13 cellular contexts compared by ENCODE assay signal in the genomic region with DNA sequence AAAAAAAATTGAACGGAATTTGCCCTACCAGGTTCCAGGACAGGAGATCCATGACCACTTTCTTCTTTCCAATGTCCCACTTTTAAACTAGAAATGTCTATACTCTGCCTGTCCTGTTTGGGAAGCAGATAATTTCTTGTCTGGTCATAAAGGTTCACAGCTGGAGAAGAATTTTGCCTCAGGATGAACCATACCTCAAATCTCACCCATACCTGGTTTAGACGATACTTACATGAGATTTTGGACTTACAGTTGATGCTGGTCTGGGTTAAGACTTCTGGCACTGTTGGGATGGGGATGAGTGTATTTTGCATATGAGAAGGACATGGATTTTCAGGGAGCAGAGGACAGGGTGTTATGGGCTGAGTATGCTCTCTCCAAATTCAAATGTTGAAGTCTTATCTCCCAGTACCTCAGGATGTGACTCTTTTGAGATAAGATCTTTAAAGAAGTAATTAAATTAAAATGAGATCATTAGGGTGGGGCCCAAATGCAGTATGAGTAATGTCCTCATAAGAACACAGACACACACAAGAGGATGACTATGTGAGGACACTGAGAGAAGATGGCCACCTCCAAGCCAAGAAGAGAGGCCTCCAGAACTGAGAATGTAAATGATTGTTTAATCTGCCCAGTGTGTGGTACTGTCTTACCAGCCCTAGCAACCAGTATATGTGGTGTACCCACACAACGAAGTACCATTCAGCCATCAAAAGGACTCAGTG. TPM values are rescaled to one million over a fixed set of nuclear protein-coding genes. Genes with fewer than 3 reads are reported as not detected.
DNase-seq lines count a peak whose midpoint lies in the region; ATAC-seq, FAIRE-seq and TF ChIP-seq lines count a peak whose summit lies in the region.
"Not testable (repeated sequence)": the region's sequence is repeated elsewhere in the genome, so short reads cannot be mapped to it uniquely, and the experiment has no call there.
"Had no signal": no experiment of that assay in that cellular context is flagged by ENCODE, and none has a peak within 500 bp of the region (broad histone marks: within the 10 kb centered on the region; RNA-seq: fewer than 3 reads in every experiment).

No MANE protein-coding gene starts in this region.

- H3K4me3 ChIP-seq in CD8-positive, alpha-beta T cell (ENCODE audit: low read depth, low read length); bronchial epithelial cell (ENCODE audit: low read depth, low read length); fibroblast of the aortic adventitia (ENCODE audit: low read depth, low read length); osteoblast (ENCODE audit: insufficient read depth, low read length): not testable (repeated sequence)

- peak; percentile 69 for ATAC-seq in CD8-positive, alpha-beta T cell
- ATAC-seq in activated CD8-positive, alpha-beta memory T cell treated with anti-CD3 and anti-CD28 coated beads, Interleukin-2, amount 10 ng/mL, durations not matched to agents 7 days and 5 days, result peak; percentile 63

- peak overlapping the region; percentile 62 for H2AFZ ChIP-seq in osteoblast (ENCODE audit: low read length)

- not testable (repeated sequence) for H3K4me3 Mint-ChIP-seq in CD8-positive, alpha-beta T cell; activated CD8-positive, alpha-beta memory T cell treated with anti-CD3 and anti-CD28 coated beads, Interleukin-2, amount 10 ng/mL, durations not matched to agents 7 days and 5 days
- H3K4me3 Mint-ChIP-seq in HFFc6, result peak overlapping the region; percentile 39

- H3K36me3 Mint-ChIP-seq in CD8-positive, alpha-beta T cell; HFFc6 (ENCODE audit: low read depth); activated CD8-positive, alpha-beta memory T cell treated with anti-CD3 and anti-CD28 coated beads, Interleukin-2, amount 10 ng/mL, durations not matched to agents 7 days and 5 days: not testable (repeated sequence)

- not testable (repeated sequence) for H3K79me2 ChIP-seq in osteoblast (ENCODE audit: insufficient read depth, low read length)

- FAIRE-seq in RCC 7860 (lab: Jason Lieb, UNC), result not testable (repeated sequence)
- peak; percentile 93 for FAIRE-seq in bronchial epithelial cell (lab: Jason Lieb, UNC)

- not testable (repeated sequence) for H4K20me1 ChIP-seq in osteoblast (ENCODE audit: insufficient read depth, low read length)

- not testable (repeated sequence) for H3K4me1 ChIP-seq in CD8-positive, alpha-beta T cell (ENCODE audit: insufficient read depth, low read length)
- H3K4me1 ChIP-seq in osteoblast (ENCODE audit: insufficient read depth, low read length), result peaks cover 15% of the 10 kb centered on the region

- not testable (repeated sequence) for H3K27ac Mint-ChIP-seq in CD8-positive, alpha-beta T cell; activated CD8-positive, alpha-beta memory T cell treated with anti-CD3 and anti-CD28 coated beads, Interleukin-2, amount 10 ng/mL, durations not matched to agents 7 days and 5 days
- H3K27ac Mint-ChIP-seq in HFFc6, result peak overlapping the region; percentile 96

- H3K36me3 ChIP-seq in CD8-positive, alpha-beta T cell (ENCODE audit: insufficient read depth, low read length); bronchial epithelial cell (ENCODE audit: control insufficient read depth, insufficient read depth, low read length); osteoblast (ENCODE audit: insufficient read depth, low read length): not testable (repeated sequence)

- not testable (repeated sequence) for DNase-seq in CD8-positive, alpha-beta T cell; activated CD8-positive, alpha-beta memory T cell treated with anti-CD3 and anti-CD28 coated beads, Interleukin-2, amount 10 ng/mL, durations not matched to agents 7 days and 5 days
- peak; percentile 81 for DNase-seq in HFFc6
- DNase-seq in RCC 7860 (ENCODE audit: low spot score), result peak; percentile 47
- DNase-seq in bronchial epithelial cell (ENCODE audit: low read depth), result peak; percentile 76
- peak; percentile 52 for DNase-seq in fibroblast of the aortic adventitia (ENCODE audit: low read depth)
- peak; percentile 23 for DNase-seq in osteoblast (ENCODE audit: insufficient read length, low spot score, missing footprints)

- TF ChIP-seq CTCF in CD8-positive, alpha-beta T cell (IDR thresholded peaks at IDR 0.05); HFFc6 (IDR thresholded peaks at IDR 0.05); bronchial epithelial cell (IDR thresholded peaks at IDR 0.05; ENCODE audit: insufficient read depth, low read length, severe bottlenecking); fibroblast of the aortic adventitia (IDR thresholded peaks at IDR 0.05; ENCODE audit: insufficient read depth, low read length); osteoblast (IDR thresholded peaks at IDR 0.05; ENCODE audit: extremely low read depth, low read depth, low read length): not testable (repeated sequence)

- POLR2A ChIA-PET in CD8-positive, alpha-beta T cell (lab: Charles Lee), result not testable (repeated sequence)

- not testable (repeated sequence) for H3K4me1 Mint-ChIP-seq in CD8-positive, alpha-beta T cell (ENCODE audit: low read depth); activated CD8-positive, alpha-beta memory T cell treated with anti-CD3 and anti-CD28 coated beads, Interleukin-2, amount 10 ng/mL, durations not matched to agents 7 days and 5 days
- peaks cover 50% of the 10 kb centered on the region for H3K4me1 Mint-ChIP-seq in HFFc6 (ENCODE audit: low read depth)

- not testable (repeated sequence) for H3K27me3 ChIP-seq in CD8-positive, alpha-beta T cell (ENCODE audit: insufficient read depth, low read length); bronchial epithelial cell (ENCODE audit: control insufficient read depth, insufficient read depth, low read length); osteoblast (ENCODE audit: insufficient read depth, low read length)

- not testable (repeated sequence) for H3K27ac ChIP-seq in CD8-positive, alpha-beta T cell (ENCODE audit: low read depth, low read length)
- peak overlapping the region; percentile 65 for H3K27ac ChIP-seq in osteoblast (ENCODE audit: low read depth, low read length)

- not testable (repeated sequence) for H3K9me3 ChIP-seq in CD8-positive, alpha-beta T cell (ENCODE audit: low read length); osteoblast (ENCODE audit: low read depth, low read length)

- H3K27me3 Mint-ChIP-seq in CD8-positive, alpha-beta T cell (ENCODE audit: low read depth); HFFc6 (ENCODE audit: insufficient read depth): not testable (repeated sequence)
- H3K27me3 Mint-ChIP-seq in activated CD8-positive, alpha-beta memory T cell treated with anti-CD3 and anti-CD28 coated beads, Interleukin-2, amount 10 ng/mL, durations not matched to agents 7 days and 5 days, result peaks cover 10% of the 10 kb centered on the region

- H3K9me3 Mint-ChIP-seq in CD8-positive, alpha-beta T cell; HFFc6; activated CD8-positive, alpha-beta memory T cell treated with anti-CD3 and anti-CD28 coated beads, Interleukin-2, amount 10 ng/mL, durations not matched to agents 7 days and 5 days (ENCODE audit: low read depth): not testable (repeated sequence)

- CTCF ChIA-PET in CD8-positive, alpha-beta T cell (lab: Charles Lee); activated CD8-positive, alpha-beta memory T cell treated with anti-CD3 and anti-CD28 coated beads, Interleukin-2, amount 10 ng/mL, durations not matched to agents 7 days and 5 days (lab: Charles Lee): not testable (repeated sequence)

- intact Hi-C loops in CD8-positive, alpha-beta T cell (cut with DNase I, micrococcal nuclease), result not testable (repeated sequence)

- H3K4me2 ChIP-seq in osteoblast (ENCODE audit: insufficient read depth, low read length), result not testable (repeated sequence)

RNA-seq across cellular contexts. Expression of gene PRSS3, which starts 25.0 kb away (rescaled TPM):
- not detected for total RNA-seq in CD8-positive, alpha-beta T cell
- total RNA-seq in HFFc6 (2021; fragmentation: NEBNext Ultra II Directional; extraction: Animal tissue kit (Norgen Biotek cat#: 25700)), result 10 to 100 TPM; 18.9 to 40.4 (median 23.8) TPM
- not detected for total RNA-seq in activated CD8-positive, alpha-beta memory T cell treated with anti-CD3 and anti-CD28 coated beads, Interleukin-2, amount 10 ng/mL, durations not matched to agents 7 days and 5 days
- total RNA-seq in bronchial epithelial cell (69.6 and 95.6 TPM in 2 replicates), fibroblast of the aortic adventitia (ENCODE audit: low replicate concordance) (5.7 and 145 TPM in 2 replicates), osteoblast (2.2 and 3.5 TPM in 2 replicates)
- total RNA-seq: activated CD4-positive, alpha-beta T cell treated with anti-CD3 and anti-CD28 coated beads, Interleukin-2, amount 10 ng/mL, durations not matched to agents 7 days and 5 days; activated naive CD4-positive, alpha-beta T cell treated with anti-CD3 and anti-CD28 coated beads for 36 hours; G401; LHCN-M2; NCI-H460; osteocyte had no signal

RNA-seq across cellular contexts. Expression of gene UBE2R2, which starts 46.6 kb away (rescaled TPM):
- 10 to 100 TPM; 20.0 to 20.1 TPM for total RNA-seq in CD8-positive, alpha-beta T cell
- total RNA-seq in HFFc6 (2021; fragmentation: NEBNext Ultra II Directional; extraction: Animal tissue kit (Norgen Biotek cat#: 25700)), result 10 to 100 TPM; 39.7 to 49.3 (median 46.6) TPM
- 10 to 100 TPM; 30.8 to 31.0 TPM for total RNA-seq in activated CD8-positive, alpha-beta memory T cell treated with anti-CD3 and anti-CD28 coated beads, Interleukin-2, amount 10 ng/mL, durations not matched to agents 7 days and 5 days
- total RNA-seq in bronchial epithelial cell (14.0 and 17.0 TPM in 2 replicates), fibroblast of the aortic adventitia (ENCODE audit: low replicate concordance) (21.1 and 21.7 TPM in 2 replicates), osteoblast (21.4 and 22.4 TPM in 2 replicates)
